ENCODE assay signal across 1 cellular context in the genomic region with DNA sequence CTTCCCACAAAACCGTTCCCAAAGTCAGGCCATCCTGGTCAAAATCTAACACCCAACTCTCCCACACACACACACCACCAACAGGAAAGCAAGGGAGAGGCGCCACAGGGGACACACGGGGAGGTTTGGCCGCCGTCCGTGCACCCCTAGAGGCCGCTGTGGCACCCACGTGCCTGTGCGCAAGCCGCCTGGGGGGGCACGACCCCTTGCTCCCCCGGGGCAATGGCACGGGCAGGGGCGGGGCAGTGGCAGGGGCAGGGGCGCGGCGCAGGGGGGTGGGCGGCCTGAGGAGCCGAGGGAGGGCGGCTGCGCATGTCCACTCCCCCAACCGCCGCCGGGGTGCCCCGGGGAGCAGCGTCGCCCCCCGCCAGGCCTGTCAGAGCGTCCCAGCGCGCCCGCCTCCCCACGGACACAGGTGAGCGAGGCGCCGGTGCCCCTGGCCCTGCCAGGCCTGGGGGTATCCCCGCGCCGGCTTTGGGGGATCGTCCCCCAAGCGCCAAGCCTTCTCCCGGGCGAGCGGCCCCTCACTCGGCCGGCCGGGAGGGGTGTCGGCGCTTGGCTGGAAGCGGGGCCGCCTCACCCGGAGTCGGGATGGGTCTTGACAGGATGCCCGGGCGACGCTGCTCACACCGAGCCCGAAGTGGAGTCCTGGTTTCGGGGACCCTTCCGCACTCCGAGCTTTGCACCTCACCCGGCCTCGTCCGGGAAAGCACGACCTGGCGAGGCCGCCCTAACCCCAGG.
TF ChIP-seq lines count a peak whose summit lies in the region.

A gene with protein sequence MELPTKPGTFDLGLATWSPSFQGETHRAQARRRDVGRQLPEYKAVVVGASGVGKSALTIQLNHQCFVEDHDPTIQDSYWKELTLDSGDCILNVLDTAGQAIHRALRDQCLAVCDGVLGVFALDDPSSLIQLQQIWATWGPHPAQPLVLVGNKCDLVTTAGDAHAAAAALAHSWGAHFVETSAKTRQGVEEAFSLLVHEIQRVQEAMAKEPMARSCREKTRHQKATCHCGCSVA (plus strand): TSS at position 379 of the 741 bp plus-strand sequence. CDS start 2,611 bp downstream, outside the sequence.

TF ChIP-seq in H1, 55 proteins besides CTCF, POLR2A, EP300 and RAD21:
- no peak for TF ChIP-seq ASH2L (IDR thresholded peaks at IDR 0.05; ENCODE audit: low read length)
- peak; percentile 11 for TF ChIP-seq EZH2 (IDR thresholded peaks at IDR 0.05; ENCODE audit: low read depth, low read length, severe bottlenecking)
- TF ChIP-seq MAX (IDR thresholded peaks at IDR 0.05): peak; percentile 35; the same call in 1 of the 2 replicates
